Comparison of ENCODE assay signal across 1 cellular context in genomic region chr19:44951179-44952159, GRCh38.
TF ChIP-seq lines count a peak whose summit lies in the region.

No MANE protein-coding gene starts in this region.

TF ChIP-seq in HepG2, 621 proteins besides CTCF, POLR2A, EP300 and RAD21 (continued from another document and continues in another):
- TF ChIP-seq TOPORS (CRISPR knock-in tag; IDR thresholded peaks at IDR 0.05) (no peak), HNRNPL (IDR thresholded peaks at IDR 0.05; ENCODE audit: low read depth, low read length) (peak; percentile 92), RFX5 (IDR thresholded peaks at IDR 0.05; ENCODE audit: low read depth, low read length) (peak; percentile 13; the same call in 1 of the 2 replicates), NCOA5 (CRISPR knock-in tag; IDR thresholded peaks at IDR 0.05) (no peak), TBL1XR1 (IDR thresholded peaks at IDR 0.05; ENCODE audit: borderline replicate concordance, low read length, partially characterized antibody) (no peak), EZH2 (conservative IDR thresholded peaks at IDR 0.05; ENCODE audit: low read depth, low read length) (no peak), SNAPC5 (CRISPR knock-in tag; IDR thresholded peaks at IDR 0.05; ENCODE audit: borderline replicate concordance) (no peak), ELF3 (CRISPR knock-in tag; IDR thresholded peaks at IDR 0.05) (0 out of 2 replicates have a peak, but pooled peaks have one; percentile 8), THRA (CRISPR knock-in tag; IDR thresholded peaks at IDR 0.05; ENCODE audit: borderline replicate concordance) (no peak), ZFP36 (IDR thresholded peaks at IDR 0.05; ENCODE audit: borderline replicate concordance, low read depth, low read length, partially characterized antibody) (no peak), PPARG (CRISPR knock-in tag; conservative IDR thresholded peaks at IDR 0.05) (0 out of 2 replicates have a peak, but pooled peaks have one; percentile 23), SAP130 (CRISPR knock-in tag; IDR thresholded peaks at IDR 0.05; ENCODE audit: low read depth) (peak; percentile 27; the same call in 1 of the 2 replicates), ZBTB42 (CRISPR knock-in tag; IDR thresholded peaks at IDR 0.05) (0 out of 2 replicates have a peak, but pooled peaks have one; percentile 49), AGO1 (IDR thresholded peaks at IDR 0.05; ENCODE audit: low read depth, low read length, poor library complexity, severe bottlenecking) (peak; percentile 86), ZNF773 (CRISPR knock-in tag; IDR thresholded peaks at IDR 0.05; ENCODE audit: borderline replicate concordance) (no peak), PATZ1 (CRISPR knock-in tag; IDR thresholded peaks at IDR 0.05) (peak; percentile 39), GFI1 (CRISPR knock-in tag; IDR thresholded peaks at IDR 0.05; ENCODE audit: borderline replicate concordance) (peak; percentile 52; the same call in 1 of the 2 replicates), RORA (CRISPR knock-in tag; IDR thresholded peaks at IDR 0.05) (0 out of 2 replicates have a peak, but pooled peaks have one; percentile 1), NONO (IDR thresholded peaks at IDR 0.05) (no peak), NONO (CRISPR knock-in tag; conservative IDR thresholded peaks at IDR 0.05) (peak; percentile 27; the same call in 1 of the 2 replicates), BRCA1 (CRISPR knock-in tag; IDR thresholded peaks at IDR 0.05) (no peak), ZNF329 (CRISPR knock-in tag; IDR thresholded peaks at IDR 0.05; ENCODE audit: low read depth) (0 out of 2 replicates have a peak, but pooled peaks have one; percentile 22), KDM5A (IDR thresholded peaks at IDR 0.05; ENCODE audit: borderline replicate concordance, low read length) (peak; percentile 52; the same call in 1 of the 2 replicates), GPN1 (CRISPR knock-in tag; IDR thresholded peaks at IDR 0.05; ENCODE audit: borderline replicate concordance) (no peak), ZBTB7B (CRISPR knock-in tag; IDR thresholded peaks at IDR 0.05) (peak; percentile 57; the same call in 1 of the 2 replicates), HMGXB4 (CRISPR knock-in tag; IDR thresholded peaks at IDR 0.05; ENCODE audit: borderline replicate concordance in 1 of 2, low read depth in 1 of 2) (peak in 1 of 2 experiments; percentile 24; a peak in 1 of 4 replicates), ZFP37 (CRISPR knock-in tag; IDR thresholded peaks at IDR 0.05; ENCODE audit: borderline replicate concordance) (0 out of 2 replicates have a peak, but pooled peaks have one; percentile 9), ZNF740 (CRISPR knock-in tag; IDR thresholded peaks at IDR 0.05) (no peak), MAFK (conservative IDR thresholded peaks at IDR 0.05 in 1 of 2, IDR thresholded peaks at IDR 0.05 in 1 of 2; ENCODE audit: low read length in 2 of 2) (no peak), ZNF619 (CRISPR knock-in tag; IDR thresholded peaks at IDR 0.05) (no peak), RBFOX2 (IDR thresholded peaks at IDR 0.05; ENCODE audit: low read depth, low read length) (peak; percentile 66), GATAD2A (CRISPR knock-in tag; IDR thresholded peaks at IDR 0.05) (peak; percentile 48; the same call in 1 of the 2 replicates), KAT8 (CRISPR knock-in tag; IDR thresholded peaks at IDR 0.05) (0 out of 2 replicates have a peak, but pooled peaks have one; percentile 48), ZBED4 (CRISPR knock-in tag; IDR thresholded peaks at IDR 0.05; ENCODE audit: borderline replicate concordance) (no peak), ZNF746 (CRISPR knock-in tag; IDR thresholded peaks at IDR 0.05) (peak; percentile 56; the same call in 1 of the 2 replicates), POLR2AphosphoS5 (IDR thresholded peaks at IDR 0.05; ENCODE audit: low read depth, low read length) (peak; percentile 61), MEF2D (CRISPR knock-in tag; IDR thresholded peaks at IDR 0.05) (0 out of 2 replicates have a peak, but pooled peaks have one; percentile 18), ATF7-NPFF (CRISPR knock-in tag; IDR thresholded peaks at IDR 0.05; ENCODE audit: low read depth) (0 out of 2 replicates have a peak, but pooled peaks have one; percentile 24), TARDBP (CRISPR knock-in tag; IDR thresholded peaks at IDR 0.05) (0 out of 2 replicates have a peak, but pooled peaks have one; percentile 31), ZNF280B (CRISPR knock-in tag; IDR thresholded peaks at IDR 0.05; ENCODE audit: borderline replicate concordance) (0 out of 2 replicates have a peak, but pooled peaks have one; percentile 35), TGIF2 (CRISPR knock-in tag; IDR thresholded peaks at IDR 0.05) (peak; percentile 37; the same call in 1 of the 2 replicates), KDM6A (CRISPR knock-in tag; IDR thresholded peaks at IDR 0.05; ENCODE audit: low read depth) (no peak), KAT7 (CRISPR knock-in tag; IDR thresholded peaks at IDR 0.05; ENCODE audit: borderline replicate concordance) (peak; percentile 51; the same call in 1 of the 2 replicates), ZNF792 (CRISPR knock-in tag; IDR thresholded peaks at IDR 0.05) (0 out of 2 replicates have a peak, but pooled peaks have one; percentile 6), SMC3 (IDR thresholded peaks at IDR 0.05; ENCODE audit: low read length) (peak; percentile 93), AHR (CRISPR knock-in tag; IDR thresholded peaks at IDR 0.05) (no peak), ZNF350 (CRISPR knock-in tag; IDR thresholded peaks at IDR 0.05; ENCODE audit: borderline replicate concordance, low read depth) (peak; percentile 22; the same call in 1 of the 2 replicates), CC2D1A (CRISPR knock-in tag; IDR thresholded peaks at IDR 0.05) (no peak), RFXAP (CRISPR knock-in tag; IDR thresholded peaks at IDR 0.05; ENCODE audit: borderline replicate concordance) (peak; percentile 54; the same call in 1 of the 2 replicates), KLF11 (CRISPR knock-in tag; IDR thresholded peaks at IDR 0.05) (no peak), MTERF4 (CRISPR knock-in tag; IDR thresholded peaks at IDR 0.05) (peak; percentile 43; the same call in 1 of the 2 replicates), ZNF598 (CRISPR knock-in tag; IDR thresholded peaks at IDR 0.05; ENCODE audit: borderline replicate concordance) (0 out of 2 replicates have a peak, but pooled peaks have one; percentile 42), RBM22 (optimal IDR thresholded peaks at IDR 0.05; ENCODE audit: low read length) (peak; percentile 71), SATB2 (CRISPR knock-in tag; IDR thresholded peaks at IDR 0.05) (no peak), TOE1 (CRISPR knock-in tag; IDR thresholded peaks at IDR 0.05) (no peak), SMAD1 (CRISPR knock-in tag; IDR thresholded peaks at IDR 0.05; ENCODE audit: borderline replicate concordance, low read depth) (0 out of 2 replicates have a peak, but pooled peaks have one; percentile 8), ZNF18 (CRISPR knock-in tag; IDR thresholded peaks at IDR 0.05; ENCODE audit: insufficient replicate concordance) (peak; percentile 33), ZKSCAN8 (CRISPR knock-in tag; IDR thresholded peaks at IDR 0.05; ENCODE audit: borderline replicate concordance) (0 out of 2 replicates have a peak, but pooled peaks have one; percentile 23)
